8 cellular contexts compared by ENCODE assay signal in genomic region chr20:45813006-45813340, GRCh38. TPM values are rescaled to one million over a fixed set of nuclear protein-coding genes. Genes with fewer than 3 reads are reported as not detected.
A peak's percentile ranks its signal among the peaks of the same experiment; 100 is the strongest.
DNase-seq lines count a peak whose midpoint lies in the region; ATAC-seq lines count a peak whose summit lies in the region.

No MANE protein-coding gene starts in this region.

- H3K27me3 Mint-ChIP-seq in activated CD4-positive, alpha-beta T cell treated with anti-CD3 and anti-CD28 coated beads, Interleukin-2, amount 10 ng/mL, durations not matched to agents 24 days and 14 days = no peaks in the 10 kb centered on the region
- H3K27me3 Mint-ChIP-seq in activated CD4-positive, alpha-beta memory T cell treated with anti-CD3 and anti-CD28 coated beads, Interleukin-2, amount 10 ng/mL, durations not matched to agents 7 days and 5 days = no peaks in the 10 kb centered on the region

- H3K9me3 ChIP-seq in iPS-18c (ENCODE audit: control insufficient read depth, insufficient read depth, low read length) (no peaks in the 10 kb centered on the region), stomach smooth muscle (ENCODE audit: control insufficient read depth in 2 of 2, low read length in 2 of 2) (no peaks in the 10 kb centered on the region)

- no peak for DNase-seq in activated CD4-positive, alpha-beta T cell treated with anti-CD3 and anti-CD28 coated beads, Interleukin-2, amount 10 ng/mL, durations not matched to agents 24 days and 14 days
- DNase-seq in activated CD4-positive, alpha-beta T cell treated with anti-CD3 and anti-CD28 coated beads, Interleukin-2, amount 50 U/mL, for 48 hours = no peak
- DNase-seq in activated CD4-positive, alpha-beta memory T cell treated with anti-CD3 and anti-CD28 coated beads, Interleukin-2, amount 10 ng/mL, durations not matched to agents 7 days and 5 days = no peak

- H3K4me3 ChIP-seq in iPS-18c (ENCODE audit: insufficient read depth, low read depth, low read length) (peak overlapping the region; percentile 98), stomach smooth muscle (ENCODE audit: low read length in 2 of 2) (peak overlapping the region; percentile 62 to 73)

- H3K4me1 ChIP-seq in stomach smooth muscle (ENCODE audit: control insufficient read depth, insufficient read depth, low read length) = peaks cover 15% of the 10 kb centered on the region

- no peaks in the 10 kb centered on the region for H3K9me3 Mint-ChIP-seq in activated CD4-positive, alpha-beta T cell treated with anti-CD3 and anti-CD28 coated beads, Interleukin-2, amount 10 ng/mL, durations not matched to agents 24 days and 14 days
- H3K9me3 Mint-ChIP-seq in activated CD4-positive, alpha-beta memory T cell treated with anti-CD3 and anti-CD28 coated beads, Interleukin-2, amount 10 ng/mL, durations not matched to agents 7 days and 5 days = no peaks in the 10 kb centered on the region

- no peak overlapping the region for H3K9ac ChIP-seq in stomach smooth muscle (ENCODE audit: low read length in 2 of 2)

- no peaks in the 10 kb centered on the region for H3K27me3 ChIP-seq in stomach smooth muscle (ENCODE audit: control insufficient read depth in 1 of 2, insufficient read depth in 2 of 2, low read length in 2 of 2)

- H3K27ac Mint-ChIP-seq in activated CD4-positive, alpha-beta T cell treated with anti-CD3 and anti-CD28 coated beads, Interleukin-2, amount 10 ng/mL, durations not matched to agents 24 days and 14 days = peak overlapping the region; percentile 90
- peak overlapping the region; percentile 83 for H3K27ac Mint-ChIP-seq in activated CD4-positive, alpha-beta memory T cell treated with anti-CD3 and anti-CD28 coated beads, Interleukin-2, amount 10 ng/mL, durations not matched to agents 7 days and 5 days

- H3K4me1 Mint-ChIP-seq in activated CD4-positive, alpha-beta T cell treated with anti-CD3 and anti-CD28 coated beads, Interleukin-2, amount 10 ng/mL, durations not matched to agents 24 days and 14 days = peaks cover 27% of the 10 kb centered on the region
- peaks cover 36% of the 10 kb centered on the region for H3K4me1 Mint-ChIP-seq in activated CD4-positive, alpha-beta memory T cell treated with anti-CD3 and anti-CD28 coated beads, Interleukin-2, amount 10 ng/mL, durations not matched to agents 7 days and 5 days

- CTCF ChIA-PET in activated CD4-positive, alpha-beta memory T cell treated with anti-CD3 and anti-CD28 coated beads, Interleukin-2, amount 10 ng/mL, durations not matched to agents 7 days and 5 days (lab: Charles Lee) = interaction anchor here (0.6 to 2.3 kb wide), 6 partner anchors 9 to 157 kb away, joined by 3 to 15 read pairs (median 8); no protein-coding TSS in a partner anchor

- peaks cover 27 to 28% of the 10 kb centered on the region in 2 donors for H3K36me3 ChIP-seq in stomach smooth muscle (ENCODE audit: control insufficient read depth in 2 of 2, insufficient read depth in 2 of 2, low read length in 2 of 2)

- H3K4me3 Mint-ChIP-seq in activated CD4-positive, alpha-beta T cell treated with anti-CD3 and anti-CD28 coated beads, Interleukin-2, amount 10 ng/mL, durations not matched to agents 24 days and 14 days = peak overlapping the region; percentile 89
- H3K4me3 Mint-ChIP-seq in activated CD4-positive, alpha-beta memory T cell treated with anti-CD3 and anti-CD28 coated beads, Interleukin-2, amount 10 ng/mL, durations not matched to agents 7 days and 5 days = peak overlapping the region; percentile 99

- ATAC-seq in HG03442 (IDR thresholded peaks at IDR 0.05; ENCODE audit: unreplicated experiment) (no peak), GM18868 (IDR thresholded peaks at IDR 0.05; ENCODE audit: unreplicated experiment) (no peak), GM21786 (IDR thresholded peaks at IDR 0.05; ENCODE audit: unreplicated experiment) (no peak)

- intact Hi-C loops in activated CD4-positive, alpha-beta T cell treated with anti-CD3 and anti-CD28 coated beads, Interleukin-2, amount 10 ng/mL, durations not matched to agents 24 days and 14 days (cut with micrococcal nuclease) = loop anchor here (5.0 kb wide), 2 partner anchors 69 to 119 kb away; partner anchors contain the start of genes PCIF1 and ZSWIM1

- POLR2A ChIA-PET in activated CD4-positive, alpha-beta memory T cell treated with anti-CD3 and anti-CD28 coated beads, Interleukin-2, amount 10 ng/mL, durations not matched to agents 7 days and 5 days (lab: Charles Lee) = interaction anchor here (0.6 to 4.1 kb wide), 25 partner anchors 8 to 275 kb away, joined by 3 to 30 read pairs (median 4); partner anchors contain the start of genes ACOT8, DNTTIP1, PCIF1 and WFDC3

- H3K27ac ChIP-seq in stomach smooth muscle (ENCODE audit: low read length) = no peak overlapping the region

- H3K36me3 Mint-ChIP-seq in activated CD4-positive, alpha-beta T cell treated with anti-CD3 and anti-CD28 coated beads, Interleukin-2, amount 10 ng/mL, durations not matched to agents 24 days and 14 days (ENCODE audit: low read depth) = peaks cover 57% of the 10 kb centered on the region
- H3K36me3 Mint-ChIP-seq in activated CD4-positive, alpha-beta memory T cell treated with anti-CD3 and anti-CD28 coated beads, Interleukin-2, amount 10 ng/mL, durations not matched to agents 7 days and 5 days (ENCODE audit: low read depth) = peaks cover 78% of the 10 kb centered on the region

RNA-seq across cellular contexts. Expression of gene UBE2C, which starts 0.5 kb away (rescaled TPM):
- total RNA-seq in activated CD4-positive, alpha-beta T cell treated with anti-CD3 and anti-CD28 coated beads, Interleukin-2, amount 10 ng/mL, durations not matched to agents 24 days and 14 days = 113 and 115 TPM in 2 replicates
- 100 to 1,000 TPM; 170 to 184 TPM for total RNA-seq in activated CD4-positive, alpha-beta memory T cell treated with anti-CD3 and anti-CD28 coated beads, Interleukin-2, amount 10 ng/mL, durations not matched to agents 7 days and 5 days

RNA-seq across cellular contexts. Expression of gene TNNC2, which starts 14.1 kb away (rescaled TPM):
- not detected in 2 replicates for total RNA-seq in activated CD4-positive, alpha-beta T cell treated with anti-CD3 and anti-CD28 coated beads, Interleukin-2, amount 10 ng/mL, durations not matched to agents 24 days and 14 days
- not detected for total RNA-seq in activated CD4-positive, alpha-beta memory T cell treated with anti-CD3 and anti-CD28 coated beads, Interleukin-2, amount 10 ng/mL, durations not matched to agents 7 days and 5 days

RNA-seq across cellular contexts. Expression of gene SNX21, which starts 20.6 kb away (rescaled TPM):
- total RNA-seq in activated CD4-positive, alpha-beta T cell treated with anti-CD3 and anti-CD28 coated beads, Interleukin-2, amount 10 ng/mL, durations not matched to agents 24 days and 14 days = 0.47 and 0.89 TPM in 2 replicates
- total RNA-seq in activated CD4-positive, alpha-beta memory T cell treated with anti-CD3 and anti-CD28 coated beads, Interleukin-2, amount 10 ng/mL, durations not matched to agents 7 days and 5 days = 1 to 10 TPM in 1 of 2 experiments, under 1 TPM in 1; 0.91 to 1.6 TPM

RNA-seq across cellular contexts. Expression of gene DNTTIP1, which starts 21.2 kb away (rescaled TPM):
- 31.9 and 35.3 TPM in 2 replicates for total RNA-seq in activated CD4-positive, alpha-beta T cell treated with anti-CD3 and anti-CD28 coated beads, Interleukin-2, amount 10 ng/mL, durations not matched to agents 24 days and 14 days
- 10 to 100 TPM; 29.0 to 34.7 TPM for total RNA-seq in activated CD4-positive, alpha-beta memory T cell treated with anti-CD3 and anti-CD28 coated beads, Interleukin-2, amount 10 ng/mL, durations not matched to agents 7 days and 5 days

RNA-seq across cellular contexts. Expression of gene WFDC3, which starts 21.3 kb away (rescaled TPM):
- total RNA-seq in activated CD4-positive, alpha-beta T cell treated with anti-CD3 and anti-CD28 coated beads, Interleukin-2, amount 10 ng/mL, durations not matched to agents 24 days and 14 days = not detected in 2 replicates
- not detected for total RNA-seq in activated CD4-positive, alpha-beta memory T cell treated with anti-CD3 and anti-CD28 coated beads, Interleukin-2, amount 10 ng/mL, durations not matched to agents 7 days and 5 days
